In the genomic region with DNA sequence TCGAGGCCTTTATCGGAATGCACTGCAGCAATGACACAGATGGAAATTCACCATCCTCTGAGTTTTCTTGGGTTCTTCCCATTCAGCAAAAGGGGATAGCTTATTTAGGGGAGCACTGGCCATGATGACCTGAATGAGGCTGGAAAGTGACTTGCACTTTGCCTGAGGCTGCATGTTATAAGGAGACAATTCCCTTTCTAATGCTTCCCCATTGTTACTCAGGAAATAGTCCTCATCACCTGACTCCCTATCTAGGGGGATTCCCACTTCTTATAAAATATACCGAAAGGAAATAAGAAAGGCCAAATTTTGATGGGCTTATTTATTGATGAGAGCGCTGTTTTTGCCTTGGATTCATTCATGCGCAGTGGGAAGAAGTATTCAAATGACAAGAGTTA, we compare ENCODE assay signal across 17 cellular contexts.
DNase-seq lines count a peak whose midpoint lies in the region; ATAC-seq and TF ChIP-seq lines count a peak whose summit lies in the region.
"Had no signal": no experiment of that assay in that cellular context is flagged by ENCODE, and none has a peak within 500 bp of the region (broad histone marks: within the 10 kb centered on the region; RNA-seq: fewer than 3 reads in every experiment).

No MANE protein-coding gene starts in this region.

- H3K4me1 ChIP-seq in GM23338 (ENCODE audit: insufficient read depth): peaks cover 26% of the 10 kb centered on the region
- H3K4me1 ChIP-seq in iPS-18a (ENCODE audit: control insufficient read depth, low read depth, low read length): peaks cover 29% of the 10 kb centered on the region
- peaks cover 10% of the 10 kb centered on the region for H3K4me1 ChIP-seq in parathyroid adenoma
- H3K4me1 ChIP-seq: A549, Caco-2 had no signal

- POLR2A ChIA-PET in WTC11 (lab: Charles Lee): no interaction called here

- H3K27me3 ChIP-seq in GM23338 (ENCODE audit: insufficient read depth) (no peaks in the 10 kb centered on the region), iPS-18a (ENCODE audit: control insufficient read depth, insufficient read depth, low read length) (no peaks in the 10 kb centered on the region), parathyroid adenoma (ENCODE audit: control insufficient read depth, insufficient read depth, low read length) (no peaks in the 10 kb centered on the region)

- peaks cover 39% of the 10 kb centered on the region for H3K4me1 Mint-ChIP-seq in GM23338
- peaks cover 49% of the 10 kb centered on the region for H3K4me1 Mint-ChIP-seq in WTC11

- H3K9me2 ChIP-seq in GM23338 (ENCODE audit: insufficient read depth): peaks cover 5% of the 10 kb centered on the region; the same call in 1 of the 2 replicates

- H3K27ac Mint-ChIP-seq in GM23338: peak overlapping the region; percentile 60
- H3K27ac Mint-ChIP-seq in WTC11: 0 out of 2 replicates have a peak overlapping the region, but pooled peaks have one; percentile 17
- H3K27ac Mint-ChIP-seq: CD4-positive, alpha-beta T cell had no signal

- TF ChIP-seq CTCF in GM23338 (conservative IDR thresholded peaks at IDR 0.05; ENCODE audit: low read depth in 2 of 2): no peak
- no peak for TF ChIP-seq CTCF in WTC11 (IDR thresholded peaks at IDR 0.05)
- no peak for TF ChIP-seq CTCF in parathyroid adenoma (IDR thresholded peaks at IDR 0.05)

- no peak overlapping the region for H3K4me3 ChIP-seq in GM23338
- H3K4me3 ChIP-seq in iPS-18a (ENCODE audit: low read length): no peak overlapping the region
- H3K4me3 ChIP-seq in parathyroid adenoma (ENCODE audit: low read depth, low read length): no peak overlapping the region
- H3K4me3 ChIP-seq: A549 had no signal

- H3K36me3 Mint-ChIP-seq in GM23338 (ENCODE audit: low read depth): no peaks in the 10 kb centered on the region
- no peaks in the 10 kb centered on the region for H3K36me3 Mint-ChIP-seq in WTC11
- H3K36me3 Mint-ChIP-seq: IgD-negative memory B cell had no signal

- CTCF ChIA-PET in WTC11 (lab: Charles Lee): interaction anchor here (1.6 kb wide), 1 partner anchor 181 kb away, joined by 5 read pairs; no protein-coding TSS in a partner anchor

- H3K36me3 ChIP-seq in GM23338 (ENCODE audit: insufficient read depth): no peaks in the 10 kb centered on the region
- no peaks in the 10 kb centered on the region for H3K36me3 ChIP-seq in iPS-18a (ENCODE audit: control insufficient read depth, low read depth, low read length)
- H3K36me3 ChIP-seq in parathyroid adenoma (ENCODE audit: control insufficient read depth, insufficient read depth, low read length): no peaks in the 10 kb centered on the region

- H3K79me2 ChIP-seq in GM23338 (replicated peaks; ENCODE audit: insufficient read depth): no peaks in the 10 kb centered on the region
- no peaks in the 10 kb centered on the region for H3K79me2 ChIP-seq in parathyroid adenoma

- no peaks in the 10 kb centered on the region for H3K9me3 Mint-ChIP-seq in GM23338
- no peaks in the 10 kb centered on the region for H3K9me3 Mint-ChIP-seq in WTC11
- H3K9me3 Mint-ChIP-seq: CD4-positive, alpha-beta T cell; H9; IgD-negative memory B cell had no signal

- H3K27me3 Mint-ChIP-seq in GM23338 (ENCODE audit: insufficient read depth, low read depth, poor library complexity) (peaks cover 3% of the 10 kb centered on the region), WTC11 (ENCODE audit: low read depth) (no peaks in the 10 kb centered on the region)

- DNase-seq in GM23338 (ENCODE audit: low spot score) (peak; percentile 17), WTC11 (ENCODE audit: low spot score) (no peak), occipital lobe (lab: John Stamatoyannopoulos, UW) (no peak), NCI-H748 treated with DMSO at 0.1 percent for 48 hours (lab: John Stamatoyannopoulos, UW) (no peak)
- DNase-seq: AML-193; Caco-2; CD4-positive, alpha-beta T cell; GDM1; GOT3; H9 had no signal

- no peaks in the 10 kb centered on the region for H3F3A ChIP-seq in GM23338 (replicated peaks; ENCODE audit: low read depth)

- peak overlapping the region; percentile 18; the same call in 1 of the 2 replicates for H2AFZ ChIP-seq in GM23338
- H2AFZ ChIP-seq in parathyroid adenoma: peak overlapping the region; percentile 5

- peak overlapping the region; percentile 3; the same call in 1 of the 2 replicates for H3K4me2 ChIP-seq in GM23338
- H3K4me2 ChIP-seq in parathyroid adenoma (ENCODE audit: low read length): no peak overlapping the region
- H3K4me2 ChIP-seq: A549 had no signal

- H3K9ac ChIP-seq in iPS-18a (ENCODE audit: low read length) (peak overlapping the region; percentile 6), parathyroid adenoma (no peak overlapping the region)

- H4K20me1 ChIP-seq in GM23338 (replicated peaks; ENCODE audit: insufficient read depth): no peaks in the 10 kb centered on the region

- H3K4me3 Mint-ChIP-seq in GM23338: no peak overlapping the region
- no peak overlapping the region for H3K4me3 Mint-ChIP-seq in WTC11
- H3K4me3 Mint-ChIP-seq: CD4-positive, alpha-beta T cell; H9; IgD-negative memory B cell had no signal

- H3K27ac ChIP-seq in GM23338 (ENCODE audit: low read depth) (no peak overlapping the region), iPS-18a (ENCODE audit: low read length) (no peak overlapping the region), parathyroid adenoma (peak overlapping the region; percentile 12)
- H3K27ac ChIP-seq: A549, C4-2B had no signal

- no peaks in the 10 kb centered on the region for H3K9me3 ChIP-seq in iPS-18a (ENCODE audit: control insufficient read depth, low read depth, low read length)
- H3K9me3 ChIP-seq in parathyroid adenoma (ENCODE audit: control insufficient read depth, low read length): no peaks in the 10 kb centered on the region
- H3K9me3 ChIP-seq: A549, Caco-2 had no signal

- ATAC-seq in GM23338 (no peak), WTC11 (peak; percentile 60), HG02610 (IDR thresholded peaks at IDR 0.05; ENCODE audit: unreplicated experiment) (no peak)
- ATAC-seq: A549, HepG2 had no signal

TF ChIP-seq in GM23338, 12 proteins besides CTCF, POLR2A, EP300 and RAD21 (continues in another document):
- TF ChIP-seq EZH2 (IDR thresholded peaks at IDR 0.05; ENCODE audit: low read depth, unreplicated experiment) (no peak), STAT1 (IDR thresholded peaks at IDR 0.05; ENCODE audit: unreplicated experiment) (no peak), EZH2phosphoT487 (IDR thresholded peaks at IDR 0.05; ENCODE audit: unreplicated experiment) (no peak)
- TF ChIP-seq, protein P1, sequence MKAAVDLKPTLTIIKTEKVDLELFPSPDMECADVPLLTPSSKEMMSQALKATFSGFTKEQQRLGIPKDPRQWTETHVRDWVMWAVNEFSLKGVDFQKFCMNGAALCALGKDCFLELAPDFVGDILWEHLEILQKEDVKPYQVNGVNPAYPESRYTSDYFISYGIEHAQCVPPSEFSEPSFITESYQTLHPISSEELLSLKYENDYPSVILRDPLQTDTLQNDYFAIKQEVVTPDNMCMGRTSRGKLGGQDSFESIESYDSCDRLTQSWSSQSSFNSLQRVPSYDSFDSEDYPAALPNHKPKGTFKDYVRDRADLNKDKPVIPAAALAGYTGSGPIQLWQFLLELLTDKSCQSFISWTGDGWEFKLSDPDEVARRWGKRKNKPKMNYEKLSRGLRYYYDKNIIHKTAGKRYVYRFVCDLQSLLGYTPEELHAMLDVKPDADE (IDR thresholded peaks at IDR 0.05): no peak

TF ChIP-seq in WTC11, 78 proteins besides CTCF, POLR2A, EP300 and RAD21:
- TF ChIP-seq, protein P2, sequence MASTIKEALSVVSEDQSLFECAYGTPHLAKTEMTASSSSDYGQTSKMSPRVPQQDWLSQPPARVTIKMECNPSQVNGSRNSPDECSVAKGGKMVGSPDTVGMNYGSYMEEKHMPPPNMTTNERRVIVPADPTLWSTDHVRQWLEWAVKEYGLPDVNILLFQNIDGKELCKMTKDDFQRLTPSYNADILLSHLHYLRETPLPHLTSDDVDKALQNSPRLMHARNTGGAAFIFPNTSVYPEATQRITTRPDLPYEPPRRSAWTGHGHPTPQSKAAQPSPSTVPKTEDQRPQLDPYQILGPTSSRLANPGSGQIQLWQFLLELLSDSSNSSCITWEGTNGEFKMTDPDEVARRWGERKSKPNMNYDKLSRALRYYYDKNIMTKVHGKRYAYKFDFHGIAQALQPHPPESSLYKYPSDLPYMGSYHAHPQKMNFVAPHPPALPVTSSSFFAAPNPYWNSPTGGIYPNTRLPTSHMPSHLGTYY (CRISPR knock-in tag; IDR thresholded peaks at IDR 0.05): no peak
- TF ChIP-seq, protein P3, sequence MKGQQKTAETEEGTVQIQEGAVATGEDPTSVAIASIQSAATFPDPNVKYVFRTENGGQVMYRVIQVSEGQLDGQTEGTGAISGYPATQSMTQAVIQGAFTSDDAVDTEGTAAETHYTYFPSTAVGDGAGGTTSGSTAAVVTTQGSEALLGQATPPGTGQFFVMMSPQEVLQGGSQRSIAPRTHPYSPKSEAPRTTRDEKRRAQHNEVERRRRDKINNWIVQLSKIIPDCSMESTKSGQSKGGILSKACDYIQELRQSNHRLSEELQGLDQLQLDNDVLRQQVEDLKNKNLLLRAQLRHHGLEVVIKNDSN (CRISPR knock-in tag; IDR thresholded peaks at IDR 0.05): peak; percentile 40; the same call in 1 of the 2 replicates
- TF ChIP-seq, protein P4, sequence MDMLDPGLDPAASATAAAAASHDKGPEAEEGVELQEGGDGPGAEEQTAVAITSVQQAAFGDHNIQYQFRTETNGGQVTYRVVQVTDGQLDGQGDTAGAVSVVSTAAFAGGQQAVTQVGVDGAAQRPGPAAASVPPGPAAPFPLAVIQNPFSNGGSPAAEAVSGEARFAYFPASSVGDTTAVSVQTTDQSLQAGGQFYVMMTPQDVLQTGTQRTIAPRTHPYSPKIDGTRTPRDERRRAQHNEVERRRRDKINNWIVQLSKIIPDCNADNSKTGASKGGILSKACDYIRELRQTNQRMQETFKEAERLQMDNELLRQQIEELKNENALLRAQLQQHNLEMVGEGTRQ (CRISPR knock-in tag; IDR thresholded peaks at IDR 0.05): peak; percentile 56
